ENCODE assay signal across 10 cellular contexts in the genomic region with DNA sequence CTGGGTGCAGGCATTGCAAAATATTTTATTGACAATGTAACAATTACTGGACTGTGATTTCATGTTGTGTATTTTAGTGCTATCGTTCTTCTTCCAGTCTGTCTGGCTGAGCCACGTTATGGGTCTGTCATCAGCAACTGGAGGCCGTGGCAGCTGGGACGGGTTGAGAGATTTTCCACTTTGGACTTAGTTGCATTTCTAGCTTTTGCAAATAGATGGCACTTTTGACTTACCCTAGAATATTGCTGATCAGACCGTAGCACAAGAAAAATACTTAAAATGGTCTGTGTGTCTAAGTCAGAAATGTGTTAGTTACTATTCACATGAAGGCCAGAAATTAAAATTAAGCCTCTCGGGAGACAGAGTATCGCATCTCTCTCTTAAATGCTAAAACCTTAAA.
A peak's percentile ranks its signal among the peaks of the same experiment; 100 is the strongest.
DNase-seq lines count a peak whose midpoint lies in the region; ATAC-seq and TF ChIP-seq lines count a peak whose summit lies in the region.
"Had no signal": no experiment of that assay in that cellular context is flagged by ENCODE, and none has a peak within 500 bp of the region (broad histone marks: within the 10 kb centered on the region; RNA-seq: fewer than 3 reads in every experiment).

No MANE protein-coding gene starts in this region.

- WGBS in mesenchymal stem cell = 38% methylated on average over 5 of the region's 7 CpGs

- no peaks in the 10 kb centered on the region for H3K36me3 ChIP-seq in mesenchymal stem cell (ENCODE audit: control insufficient read depth in 1 of 2, insufficient read depth in 2 of 2, low read depth in 1 of 2, low read length in 2 of 2)

- H3K23ac ChIP-seq in mesenchymal stem cell (ENCODE audit: low read length in 2 of 2) = no peak overlapping the region

- peaks cover 86% of the 10 kb centered on the region for H3K27me3 Mint-ChIP-seq in progenitor cell of endocrine pancreas
- peaks cover 43% of the 10 kb centered on the region for H3K27me3 Mint-ChIP-seq in activated T-helper 17 cell treated with anti-CD3 and anti-CD28 coated beads, Interleukin-2, amount 50 U/mL, for 72 hours

- no peak overlapping the region for H3K4me3 ChIP-seq in dorsolateral prefrontal cortex
- H3K4me3 ChIP-seq in mesenchymal stem cell (ENCODE audit: insufficient read depth in 1 of 2, low read depth in 1 of 2, low read length in 2 of 2) = no peak overlapping the region

- H3K4me1 ChIP-seq in mesenchymal stem cell (ENCODE audit: control insufficient read depth, insufficient read depth, low read depth, low read length) = no peaks in the 10 kb centered on the region

- H3K27me3 ChIP-seq in dorsolateral prefrontal cortex (peaks cover 0 to 50% (median 16%) of the 10 kb centered on the region in 45 donors), mesenchymal stem cell (ENCODE audit: control insufficient read depth in 1 of 2, insufficient read depth in 1 of 2, low read length in 2 of 2) (peaks cover 33 to 52% of the 10 kb centered on the region in 2 experiments)

- no peak overlapping the region for H2BK12ac ChIP-seq in mesenchymal stem cell (ENCODE audit: low read length in 2 of 2)

- H4K8ac ChIP-seq in mesenchymal stem cell (ENCODE audit: low read length) = no peak overlapping the region

- ATAC-seq in activated T-helper 17 cell treated with anti-CD3 and anti-CD28 coated beads, Interleukin-2, amount 50 U/mL, for 72 hours (replicated peaks) = no peak
- ATAC-seq: natural killer cell had no signal

- TF ChIP-seq CTCF in dorsolateral prefrontal cortex (IDR thresholded peaks at IDR 0.05 in 54 of 56, conservative IDR thresholded peaks at IDR 0.05 in 2 of 56; ENCODE audit: low read depth in 1 of 56, partially characterized antibody in 56 of 56) = peak; percentile 23 to 75 (median 55)
- TF ChIP-seq CTCF in progenitor cell of endocrine pancreas (IDR thresholded peaks at IDR 0.05; ENCODE audit: unreplicated experiment) = peak; percentile 33

- no peak overlapping the region for H3K14ac ChIP-seq in mesenchymal stem cell (ENCODE audit: low read length in 2 of 2)

- peaks cover 14% of the 10 kb centered on the region for H3K4me1 Mint-ChIP-seq in progenitor cell of endocrine pancreas (ENCODE audit: low read depth)
- H3K4me1 Mint-ChIP-seq in activated T-helper 17 cell treated with anti-CD3 and anti-CD28 coated beads, Interleukin-2, amount 50 U/mL, for 72 hours = peaks cover 4% of the 10 kb centered on the region

- no peaks in the 10 kb centered on the region for H3K9me3 ChIP-seq in mesenchymal stem cell (ENCODE audit: control insufficient read depth, low read length)

- no peaks in the 10 kb centered on the region for H3K9me3 Mint-ChIP-seq in progenitor cell of endocrine pancreas (ENCODE audit: low read depth)
- H3K9me3 Mint-ChIP-seq in activated T-helper 17 cell treated with anti-CD3 and anti-CD28 coated beads, Interleukin-2, amount 50 U/mL, for 72 hours = no peaks in the 10 kb centered on the region
- H3K9me3 Mint-ChIP-seq: natural killer cell had no signal

- H3K4me2 ChIP-seq in mesenchymal stem cell (ENCODE audit: low read length, poor library complexity, severe bottlenecking) = no peak overlapping the region

- no peak overlapping the region for H3K4me3 Mint-ChIP-seq in progenitor cell of endocrine pancreas (ENCODE audit: low read depth)
- no peak overlapping the region for H3K4me3 Mint-ChIP-seq in activated T-helper 17 cell treated with anti-CD3 and anti-CD28 coated beads, Interleukin-2, amount 50 U/mL, for 72 hours
- H3K4me3 Mint-ChIP-seq: natural killer cell had no signal

- no peak overlapping the region for H2BK5ac ChIP-seq in mesenchymal stem cell (ENCODE audit: low read depth, low read length, poor library complexity, severe bottlenecking)

- H3K9ac ChIP-seq in mesenchymal stem cell (ENCODE audit: low read length) = no peak overlapping the region

- H4K91ac ChIP-seq in mesenchymal stem cell (ENCODE audit: low read length) = no peak overlapping the region

- H3K36me3 Mint-ChIP-seq in progenitor cell of endocrine pancreas (ENCODE audit: insufficient read depth) = no peaks in the 10 kb centered on the region
- no peaks in the 10 kb centered on the region for H3K36me3 Mint-ChIP-seq in activated T-helper 17 cell treated with anti-CD3 and anti-CD28 coated beads, Interleukin-2, amount 50 U/mL, for 72 hours (ENCODE audit: low read depth)
- H3K36me3 Mint-ChIP-seq: natural killer cell had no signal

- DNase-seq in NCI-H1436 treated with DMSO at 0.1 percent for 48 hours (lab: John Stamatoyannopoulos, UW) = peak; percentile 25
- no peak for DNase-seq in NCI-H1436 (lab: John Stamatoyannopoulos, UW)
- peak; percentile 17 for DNase-seq in NCI-H2196 (lab: John Stamatoyannopoulos, UW; ENCODE audit: unreplicated experiment)
- DNase-seq in dorsolateral prefrontal cortex = peak in 5 of 10 donors; percentile 19 to 46 (median 44)
- no peak for DNase-seq in progenitor cell of endocrine pancreas (ENCODE audit: low spot score, unreplicated experiment)
- no peak for DNase-seq in mesenchymal stem cell
- no peak for DNase-seq in D341Med (ENCODE audit: low spot score)
- DNase-seq: erythroblast, natural killer cell had no signal

- no peak overlapping the region for H3K4ac ChIP-seq in mesenchymal stem cell (ENCODE audit: low read depth in 1 of 2, low read length in 2 of 2)

- H3K18ac ChIP-seq in mesenchymal stem cell (ENCODE audit: low read depth in 1 of 2, low read length in 2 of 2) = no peak overlapping the region

- peak overlapping the region in 1 of 59 donors; percentile 18 for H3K27ac ChIP-seq in dorsolateral prefrontal cortex
- no peak overlapping the region for H3K27ac ChIP-seq in mesenchymal stem cell (ENCODE audit: low read length, poor library complexity, severe bottlenecking)

- no peak overlapping the region for H2AK5ac ChIP-seq in mesenchymal stem cell (ENCODE audit: low read length, severe bottlenecking)

- H2AFZ ChIP-seq in mesenchymal stem cell (ENCODE audit: low read depth, low read length) = no peak overlapping the region

- intact Hi-C loops in dorsolateral prefrontal cortex (cut with DNase I) = loop anchor here (2.0 to 10.0 kb wide), 3 partner anchors 523 to 911 kb away; no protein-coding TSS in a partner anchor

- no peak overlapping the region for H2BK15ac ChIP-seq in mesenchymal stem cell (ENCODE audit: low read depth, poor library complexity, severe bottlenecking)

- no peaks in the 10 kb centered on the region for H3K79me1 ChIP-seq in mesenchymal stem cell (replicated peaks; ENCODE audit: low read length, poor library complexity, severe bottlenecking)

- no peak overlapping the region for H3K27ac Mint-ChIP-seq in progenitor cell of endocrine pancreas
- H3K27ac Mint-ChIP-seq in activated T-helper 17 cell treated with anti-CD3 and anti-CD28 coated beads, Interleukin-2, amount 50 U/mL, for 72 hours = no peak overlapping the region
- H3K27ac Mint-ChIP-seq: natural killer cell had no signal

- H2BK120ac ChIP-seq in mesenchymal stem cell (ENCODE audit: low read depth, low read length) = no peak overlapping the region

Comparison
In these comparisons a context has a peak if more than half of its experiments do, and no peak if none do; other contexts are left out.
1. DNase-seq: peak in NCI-H1436 treated with DMSO at 0.1 percent for 48 hours (single experiment) and NCI-H2196 (single experiment); none in NCI-H1436 (single experiment), progenitor cell of endocrine pancreas (single experiment), mesenchymal stem cell (single experiment) and D341Med (single experiment).